Comparison of ENCODE assay signal across 40 cellular contexts in the genomic region with DNA sequence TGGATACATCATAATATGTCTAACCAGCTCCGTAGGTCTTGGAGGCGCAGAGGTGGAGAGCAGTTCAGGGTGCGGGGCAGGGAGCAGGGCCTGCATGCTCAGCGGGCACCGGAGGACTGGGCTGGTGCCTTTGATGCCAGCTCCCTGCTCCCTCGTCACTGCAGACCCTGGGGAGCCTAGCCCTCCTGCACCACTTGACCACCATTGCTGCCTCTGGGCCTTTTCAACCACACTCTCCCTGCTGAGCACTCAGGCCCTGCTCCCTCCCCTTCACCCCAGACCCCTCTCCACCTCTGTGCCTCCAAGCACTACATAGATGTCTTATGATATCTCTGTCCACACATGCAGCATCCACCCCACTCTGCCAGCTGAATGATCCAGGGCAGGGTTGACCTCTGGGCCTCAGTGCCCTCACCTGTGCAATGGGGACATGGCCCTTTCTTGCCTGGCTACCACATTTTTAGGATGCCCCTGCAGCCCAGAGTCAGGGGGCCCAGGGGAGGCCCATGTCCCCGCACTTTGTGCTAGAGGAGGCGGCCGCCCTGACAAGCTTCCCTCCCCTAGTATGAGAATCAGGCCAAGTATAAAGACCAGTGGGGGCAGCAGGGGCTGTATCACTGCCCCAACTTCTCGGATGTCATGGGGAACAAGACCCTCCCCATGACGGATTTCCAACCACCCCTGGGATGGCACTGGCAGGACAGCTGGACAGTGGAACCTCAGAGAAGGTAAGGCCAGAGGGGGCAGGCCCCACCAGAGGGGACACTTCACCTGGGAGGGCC. TPM values are rescaled to one million over a fixed set of nuclear protein-coding genes. Genes with fewer than 3 reads are reported as not detected.
"Had no signal": no experiment of that assay in that cellular context is flagged by ENCODE, and none has a peak within 500 bp of the region (broad histone marks: within the 10 kb centered on the region; RNA-seq: fewer than 3 reads in every experiment).

No MANE protein-coding gene starts in this region.

- H3K36me3 Mint-ChIP-seq: activated CD8-positive, alpha-beta memory T cell treated with anti-CD3 and anti-CD28 coated beads, Interleukin-2, amount 10 ng/mL, durations not matched to agents 7 days and 5 days; activated naive CD4-positive, alpha-beta T cell treated with anti-CD3 and anti-CD28 coated beads, Interleukin-2, amount 10 ng/mL, durations not matched to agents 7 days and 5 days; activated naive CD8-positive, alpha-beta T cell; brain had no signal

- H3K9me3 Mint-ChIP-seq: activated B cell treated with CpG ODN at 0.5 μM for 24 hours; activated CD4-positive, alpha-beta memory T cell treated with anti-CD3 and anti-CD28 coated beads, Interleukin-2, amount 10 ng/mL, durations not matched to agents 7 days and 5 days; activated naive CD4-positive, alpha-beta T cell treated with anti-CD3 and anti-CD28 coated beads, Interleukin-2, amount 10 ng/mL, durations not matched to agents 7 days and 5 days; activated naive CD8-positive, alpha-beta T cell treated with anti-CD3 and anti-CD28 coated beads, Interleukin-2, amount 50 U/mL, for 24 hours; brain had no signal

- H3K4me1 ChIP-seq: Peyer's patch had no signal

- H3K4me3 Mint-ChIP-seq: activated B cell treated with CpG ODN at 0.5 μM for 24 hours; activated CD4-positive, alpha-beta memory T cell treated with anti-CD3 and anti-CD28 coated beads, Interleukin-2, amount 10 ng/mL, durations not matched to agents 7 days and 5 days; activated CD8-positive, alpha-beta memory T cell treated with anti-CD3 and anti-CD28 coated beads, Interleukin-2, amount 10 ng/mL, durations not matched to agents 7 days and 5 days; activated naive CD4-positive, alpha-beta T cell treated with anti-CD3 and anti-CD28 coated beads, Interleukin-2, amount 10 ng/mL, durations not matched to agents 7 days and 5 days; activated naive CD8-positive, alpha-beta T cell; activated naive CD8-positive, alpha-beta T cell treated with anti-CD3 and anti-CD28 coated beads, Interleukin-2, amount 50 U/mL, for 24 hours had no signal

- ATAC-seq: activated CD8-positive, alpha-beta memory T cell treated with anti-CD3 and anti-CD28 coated beads, Interleukin-2, amount 10 ng/mL, durations not matched to agents 7 days and 5 days; activated naive CD8-positive, alpha-beta T cell treated with anti-CD3 and anti-CD28 coated beads, Interleukin-2, amount 50 U/mL, for 24 hours; PC-3; Right ventricle myocardium inferior; SK-N-SH treated with all-trans-retinoic acid at 6 μM for 48 hours had no signal

- FAIRE-seq: bronchial epithelial cell had no signal

- H3K27ac Mint-ChIP-seq: activated B cell treated with CpG ODN at 0.5 μM for 24 hours; activated CD4-positive, alpha-beta memory T cell treated with anti-CD3 and anti-CD28 coated beads, Interleukin-2, amount 10 ng/mL, durations not matched to agents 7 days and 5 days; activated naive CD4-positive, alpha-beta T cell treated with anti-CD3 and anti-CD28 coated beads, Interleukin-2, amount 10 ng/mL, durations not matched to agents 7 days and 5 days; activated naive CD8-positive, alpha-beta T cell; activated naive CD8-positive, alpha-beta T cell treated with anti-CD3 and anti-CD28 coated beads, Interleukin-2, amount 50 U/mL, for 24 hours; brain had no signal

- H3K4me1 Mint-ChIP-seq: activated B cell treated with CpG ODN at 0.5 μM for 24 hours; activated CD4-positive, alpha-beta memory T cell treated with anti-CD3 and anti-CD28 coated beads, Interleukin-2, amount 10 ng/mL, durations not matched to agents 7 days and 5 days; activated CD8-positive, alpha-beta memory T cell treated with anti-CD3 and anti-CD28 coated beads, Interleukin-2, amount 10 ng/mL, durations not matched to agents 7 days and 5 days; activated naive CD4-positive, alpha-beta T cell treated with anti-CD3 and anti-CD28 coated beads, Interleukin-2, amount 10 ng/mL, durations not matched to agents 7 days and 5 days; activated naive CD8-positive, alpha-beta T cell treated with anti-CD3 and anti-CD28 coated beads, Interleukin-2, amount 50 U/mL, for 24 hours had no signal

- H3K4me3 ChIP-seq: MG63, Peyer's patch had no signal

- H3K9me3 ChIP-seq: MG63, Peyer's patch had no signal

- H3K27me3 Mint-ChIP-seq: activated CD4-positive, alpha-beta memory T cell treated with anti-CD3 and anti-CD28 coated beads, Interleukin-2, amount 10 ng/mL, durations not matched to agents 7 days and 5 days; activated CD8-positive, alpha-beta memory T cell treated with anti-CD3 and anti-CD28 coated beads, Interleukin-2, amount 10 ng/mL, durations not matched to agents 7 days and 5 days; activated naive CD8-positive, alpha-beta T cell; activated naive CD8-positive, alpha-beta T cell treated with anti-CD3 and anti-CD28 coated beads, Interleukin-2, amount 50 U/mL, for 24 hours; brain had no signal

- H3K27ac ChIP-seq: Peyer's patch, RWPE1, VCaP had no signal

- H3K27me3 ChIP-seq: MG63, Peyer's patch had no signal

- H3K36me3 ChIP-seq: MG63, Peyer's patch had no signal

- DNase-seq: activated B cell treated with CpG ODN at 0.5 μM for 24 hours; activated CD4-positive, alpha-beta memory T cell treated with anti-CD3 and anti-CD28 coated beads, Interleukin-2, amount 10 ng/mL, durations not matched to agents 7 days and 5 days; activated CD4-positive, alpha-beta T cell treated with anti-CD3 and anti-CD28 coated beads for 48 hours; activated CD4-positive, CD25-positive, alpha-beta regulatory T cell treated with anti-CD3 and anti-CD28 coated beads, Interleukin-2, amount 50 U/mL, for 72 hours; activated CD8-positive, alpha-beta memory T cell treated with anti-CD3 and anti-CD28 coated beads for 24 hours; activated CD8-positive, alpha-beta memory T cell treated with anti-CD3 and anti-CD28 coated beads, Interleukin-2, amount 10 ng/mL, durations not matched to agents 7 days and 5 days; activated CD8-positive, alpha-beta memory T cell treated with anti-CD3 and anti-CD28 coated beads, Interleukin-2, amount 50 U/mL, for 48 hours; activated effector memory CD4-positive, alpha-beta T cell treated with Interleukin-2 at 50 U/mL for 16 hours; activated naive CD4-positive, alpha-beta T cell treated with anti-CD3 and anti-CD28 coated beads, Interleukin-2, amount 10 ng/mL, durations not matched to agents 7 days and 5 days; activated naive CD8-positive, alpha-beta T cell treated with anti-CD3 and anti-CD28 coated beads, Interleukin-2, amount 50 U/mL, for 24 hours; activated T-cell treated with anti-CD3 and anti-CD28 coated beads, Interleukin-2, amount 50 U/mL, for 48 hours; anterior cingulate cortex; caudate nucleus; Kasumi-1; MG63; NCI-H1048; NCI-H1105 treated with DMSO at 0.1 percent for 48 hours; NCI-H1436; NCI-H1694; NCI-H2029; NCI-H2171; NCI-H510A; NCI-H526; NCI-H748 treated with DMSO at 0.1 percent for 48 hours; NK-92 treated with Interleukin-12 subunit alpha and Interleukin-12 subunit beta, amount 100 ng/mL, for 24 hours; PC-3; Peyer's patch; SIG-M5; SW 1271; T-helper 1 cell; T-helper 2 cell; T-helper 9 cell had no signal

RNA-seq across cellular contexts. Expression of gene FER1L5, which starts 46.3 kb away (rescaled TPM):
- total RNA-seq: activated B cell treated with CpG ODN at 0.5 μM for 24 hours; activated CD4-positive, alpha-beta memory T cell treated with anti-CD3 and anti-CD28 coated beads, Interleukin-2, amount 10 ng/mL, durations not matched to agents 7 days and 5 days; activated CD8-positive, alpha-beta memory T cell treated with anti-CD3 and anti-CD28 coated beads, Interleukin-2, amount 10 ng/mL, durations not matched to agents 7 days and 5 days; PC-3; Peyer's patch; Right ventricle myocardium inferior; SK-MEL-5 had no signal
